17 cellular contexts compared by ENCODE assay signal in the genomic region with DNA sequence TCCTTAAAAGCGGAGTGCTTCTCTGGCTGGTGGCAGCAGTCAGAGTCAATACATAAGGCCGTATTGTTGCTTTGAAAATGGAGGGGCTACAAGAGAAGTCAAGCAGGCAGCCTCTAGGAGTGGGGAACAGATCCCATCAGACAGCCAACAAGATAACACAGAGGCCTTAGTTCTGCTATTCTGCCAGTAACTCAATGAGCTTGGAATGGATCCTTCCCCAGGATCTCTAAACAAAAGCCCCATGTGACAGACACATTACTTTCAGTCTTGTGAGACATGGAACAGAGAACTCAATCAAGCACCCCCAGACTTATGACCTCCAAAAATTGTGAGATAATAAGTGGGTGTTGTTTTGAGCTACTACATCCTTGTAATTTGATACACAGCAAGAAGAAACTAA.
"Had no signal": no experiment of that assay in that cellular context is flagged by ENCODE, and none has a peak within 500 bp of the region (broad histone marks: within the 10 kb centered on the region; RNA-seq: fewer than 3 reads in every experiment).

No MANE protein-coding gene starts in this region.

- H3K36me3 Mint-ChIP-seq: activated naive CD4-positive, alpha-beta T cell treated with anti-CD3 and anti-CD28 coated beads, Interleukin-2, amount 50 U/mL, for 72 hours had no signal

- ATAC-seq: activated CD4-positive, CD25-positive, alpha-beta regulatory T cell treated with anti-CD3 and anti-CD28 coated beads, Interleukin-2, amount 50 U/mL, for 24 hours; activated naive CD4-positive, alpha-beta T cell treated with anti-CD3 and anti-CD28 coated beads, Interleukin-2, amount 50 U/mL, for 72 hours; esophagus mucosa; heart left ventricle; left ventricle myocardium superior had no signal

- H3K9me3 Mint-ChIP-seq: activated naive CD4-positive, alpha-beta T cell treated with anti-CD3 and anti-CD28 coated beads, Interleukin-2, amount 50 U/mL, for 72 hours; dendritic cell treated with granulocyte-macrophage colony-stimulating factor and Interleukin-4, amounts not matched to agents 40 ng/mL and 50 ng/mL, for 4 days had no signal

- DNase-seq: activated CD4-positive, alpha-beta T cell treated with anti-CD3 and anti-CD28 coated beads, Interleukin-2, amount 50 U/mL, for 4 hours; activated effector memory CD4-positive, alpha-beta T cell treated with anti-CD3 and anti-CD28 coated beads, Interleukin-2, amount 50 U/mL, for 16 hours; activated T-cell treated with anti-CD3 and anti-CD28 coated beads, Interleukin-2, amount 50 U/mL, for 1 hour; amygdala; heart left ventricle; left ventricle myocardium superior; midbrain; nucleus accumbens; sigmoid colon; stimulated activated naive CD4-positive, alpha-beta T cell treated with Interleukin-2 at 50 U/mL for 16 hours; T-helper 2 cell; trophoblast cell had no signal

- H3K27ac Mint-ChIP-seq: dendritic cell treated with granulocyte-macrophage colony-stimulating factor and Interleukin-4, amounts not matched to agents 40 ng/mL and 50 ng/mL, for 4 days had no signal

- H3K9me3 ChIP-seq: heart left ventricle, sigmoid colon had no signal

- H3K4me3 Mint-ChIP-seq: brain; dendritic cell treated with granulocyte-macrophage colony-stimulating factor and Interleukin-4, amounts not matched to agents 40 ng/mL and 50 ng/mL, for 4 days had no signal

- H3K27me3 ChIP-seq: heart left ventricle, sigmoid colon had no signal

- H3K36me3 ChIP-seq: heart left ventricle, sigmoid colon had no signal

- H3K27me3 Mint-ChIP-seq: brain; dendritic cell treated with granulocyte-macrophage colony-stimulating factor and Interleukin-4, amounts not matched to agents 40 ng/mL and 50 ng/mL, for 4 days had no signal

- H3K4me3 ChIP-seq: heart left ventricle, sigmoid colon had no signal

- H3K27ac ChIP-seq: heart left ventricle, sigmoid colon had no signal
